In genomic region chr3:3027976-3028567, GRCh38 we compare ENCODE assay signal across 11 cellular contexts.
DNase-seq lines count a peak whose midpoint lies in the region; ATAC-seq, FAIRE-seq and TF ChIP-seq lines count a peak whose summit lies in the region.
"Had no signal": no experiment of that assay in that cellular context is flagged by ENCODE, and none has a peak within 500 bp of the region (broad histone marks: within the 10 kb centered on the region; RNA-seq: fewer than 3 reads in every experiment).

No MANE protein-coding gene starts in this region.

- H3K27me3 Mint-ChIP-seq in IgD-negative memory B cell = no peaks in the 10 kb centered on the region

- H3K36me3 Mint-ChIP-seq in IgD-negative memory B cell = no peaks in the 10 kb centered on the region

- DNase-seq in GM10266 (ENCODE audit: extremely low spot score) (peak; percentile 42), GM19239 (ENCODE audit: insufficient read length, low spot score) (peak; percentile 9), NCI-H146 treated with DMSO at 0.1 percent for 48 hours (lab: John Stamatoyannopoulos, UW; ENCODE audit: unreplicated experiment) (no peak), glomerular visceral epithelial cell (ENCODE audit: extremely low spot score) (no peak), psoas muscle (no peak), D721Med (ENCODE audit: insufficient read length, low spot score) (no peak)
- DNase-seq: NCI-H2029 had no signal

- peaks cover 0 to 4% (median 0%) of the 10 kb centered on the region in 3 donors for H3K9me3 Mint-ChIP-seq in IgD-negative memory B cell

- peaks cover 0 to 7% (median 3%) of the 10 kb centered on the region in 3 donors for H3K4me1 Mint-ChIP-seq in IgD-negative memory B cell

- intact Hi-C loops in psoas muscle (cut with DNase I) = no loop called here

- peak overlapping the region in 2 of 4 donors; percentile 28 to 50 for H3K4me3 Mint-ChIP-seq in IgD-negative memory B cell

- peaks cover 0 to 4% (median 0%) of the 10 kb centered on the region in 3 donors for H3K27me3 ChIP-seq in psoas muscle (ENCODE audit: insufficient read depth in 3 of 3, low read length in 2 of 3)

- peak overlapping the region in 2 of 3 donors; percentile 55 to 68 for H3K27ac Mint-ChIP-seq in IgD-negative memory B cell

- H3K36me3 ChIP-seq in psoas muscle (ENCODE audit: insufficient read depth in 1 of 2, low read depth in 1 of 2) = no peaks in the 10 kb centered on the region

- no peak overlapping the region for H3K4me3 ChIP-seq in psoas muscle

- WGBS in psoas muscle, 3 donors = 70 to 77% (median 76%) methylated on average over 5 of the region's 5 CpGs

- peak; percentile 82 for ATAC-seq in HG02840 (IDR thresholded peaks at IDR 0.05; ENCODE audit: low FRiP score, unreplicated experiment)
- ATAC-seq in psoas muscle = no peak
- ATAC-seq: HCT116 had no signal

- no peak overlapping the region for H3K27ac ChIP-seq in psoas muscle
- H3K27ac ChIP-seq: C4-2B had no signal

- TF ChIP-seq CTCF in GM10266 (IDR thresholded peaks at IDR 0.05; ENCODE audit: control insufficient read depth, insufficient read depth, low read depth, missing control alignments) = no peak
- TF ChIP-seq CTCF in psoas muscle (IDR thresholded peaks at IDR 0.05) = no peak
- TF ChIP-seq CTCF in D721Med (IDR thresholded peaks at IDR 0.05; ENCODE audit: insufficient read depth, missing control alignments) = no peak

- H3K9me3 ChIP-seq in psoas muscle = no peaks in the 10 kb centered on the region

- FAIRE-seq in GM19239 (lab: Jason Lieb, UNC) = peak; percentile 42
- no peak for FAIRE-seq in D721Med (lab: Jason Lieb, UNC)

- H3K4me1 ChIP-seq in psoas muscle = no peaks in the 10 kb centered on the region

Comparison
In these comparisons a context has a peak if more than half of its experiments do, and no peak if none do; other contexts are left out.
1. DNase-seq: peak in GM10266 (single experiment) and GM19239 (single experiment); none in NCI-H146 treated with DMSO at 0.1 percent for 48 hours (single experiment), glomerular visceral epithelial cell (single experiment), psoas muscle (0 of 2) and D721Med (single experiment).